In genomic region chr19:2475018-2475701, GRCh38 we compare ENCODE assay signal across 1 cellular context.
TF ChIP-seq lines count a peak whose summit lies in the region.

No MANE protein-coding gene starts in this region.

TF ChIP-seq in endothelial cell of umbilical vein, 7 proteins besides CTCF, POLR2A, EP300 and RAD21:
- TF ChIP-seq GATA2 (IDR thresholded peaks at IDR 0.05; ENCODE audit: insufficient read depth, insufficient read length, low read depth, low read length) (no peak), POLR2AphosphoS5 (IDR thresholded peaks at IDR 0.05; ENCODE audit: insufficient read depth, low read depth, low read length) (no peak), MAX (IDR thresholded peaks at IDR 0.05; ENCODE audit: insufficient read depth, insufficient read length) (peak; percentile 31), FOS (IDR thresholded peaks at IDR 0.05; ENCODE audit: borderline replicate concordance, insufficient read depth, low read length) (no peak), JUN (IDR thresholded peaks at IDR 0.05; ENCODE audit: borderline replicate concordance, insufficient read depth, insufficient read length, low read depth) (no peak), MYC (IDR thresholded peaks at IDR 0.05; ENCODE audit: low read depth, low read length) (no peak)
